14 cellular contexts compared by ENCODE assay signal in the genomic region with DNA sequence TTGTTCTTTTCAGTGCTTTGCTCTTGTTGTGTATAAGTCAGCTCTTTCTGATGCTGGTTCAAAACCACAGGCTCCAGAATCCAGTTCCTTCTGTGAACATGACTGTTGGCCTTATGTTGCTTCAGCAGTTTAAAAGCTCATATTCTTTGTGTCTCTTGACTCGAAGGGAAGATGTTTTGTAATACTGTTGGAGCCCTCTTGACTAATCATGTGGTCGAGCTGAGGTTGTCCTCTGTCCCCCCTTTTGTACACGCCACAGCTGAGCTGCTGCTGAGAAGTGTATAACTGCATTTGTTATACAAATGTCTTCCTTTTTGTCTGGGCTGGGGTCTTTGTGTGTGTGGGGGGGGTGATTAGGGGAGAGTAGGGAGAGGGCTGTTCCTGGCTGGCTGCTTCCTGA. TPM values are rescaled to one million over a fixed set of nuclear protein-coding genes. Genes with fewer than 3 reads are reported as not detected.
DNase-seq lines count a peak whose midpoint lies in the region; ATAC-seq and TF ChIP-seq lines count a peak whose summit lies in the region.
"Had no signal": no experiment of that assay in that cellular context is flagged by ENCODE, and none has a peak within 500 bp of the region (broad histone marks: within the 10 kb centered on the region; RNA-seq: fewer than 3 reads in every experiment).

No MANE protein-coding gene starts in this region.

- intact Hi-C loops in activated CD4-positive, alpha-beta memory T cell treated with anti-CD3 and anti-CD28 coated beads for 36 hours (cut with micrococcal nuclease): no loop called here

- peak; percentile 99 for DNase-seq in GF-D8 (lab: John Stamatoyannopoulos, UW)
- peak; percentile 99 for DNase-seq in NOMO-1 treated with DMSO at 0.1 percent for 48 hours (lab: John Stamatoyannopoulos, UW; ENCODE audit: unreplicated experiment)
- DNase-seq in fibroblast of villous mesenchyme (ENCODE audit: low read depth): peak; percentile 28
- DNase-seq in natural killer cell treated with Interleukin-12 subunit alpha and Interleukin-12 subunit beta and Interleukin-15 and Interleukin-18, amount 100 ng/mL, for 72 hours (ENCODE audit: low spot score): no peak
- no peak for DNase-seq in activated CD4-positive, alpha-beta memory T cell treated with anti-CD3 and anti-CD28 coated beads for 36 hours
- no peak for DNase-seq in G401 (ENCODE audit: low spot score)
- DNase-seq in activated gamma-delta T cell treated with Interleukin-2 at 50 U/mL for 16 hours: no peak
- DNase-seq: activated naive CD8-positive, alpha-beta T cell treated with anti-CD3 and anti-CD28 coated beads, Interleukin-2, amount 10 ng/mL, durations not matched to agents 7 days and 5 days; effector memory CD8-positive, alpha-beta T cell; naive thymus-derived CD8-positive, alpha-beta T cell; stimulated activated CD4-positive, alpha-beta T cell treated with anti-CD3 and anti-CD28 coated beads, Interleukin-15, amount 100 ng/mL, for 24 hours had no signal

- H3K4me1 Mint-ChIP-seq in natural killer cell treated with Interleukin-12 subunit alpha and Interleukin-12 subunit beta and Interleukin-15 and Interleukin-18, amount 100 ng/mL, for 72 hours (ENCODE audit: low read depth in 2 of 2): peaks cover 8 to 10% of the 10 kb centered on the region in 2 donors
- no peaks in the 10 kb centered on the region for H3K4me1 Mint-ChIP-seq in activated CD4-positive, alpha-beta memory T cell treated with anti-CD3 and anti-CD28 coated beads for 36 hours (ENCODE audit: low read depth)

- in situ Hi-C loops in G401 (cut with HindIII; ENCODE audit: low sequenced_read_pairs): no loop called here

- no peak for TF ChIP-seq CTCF in fibroblast of villous mesenchyme (IDR thresholded peaks at IDR 0.05; ENCODE audit: insufficient read depth, low read depth, low read length)

- no peak overlapping the region for H3K27ac Mint-ChIP-seq in natural killer cell treated with Interleukin-12 subunit alpha and Interleukin-12 subunit beta and Interleukin-15 and Interleukin-18, amount 100 ng/mL, for 72 hours
- no peak overlapping the region for H3K27ac Mint-ChIP-seq in activated CD4-positive, alpha-beta memory T cell treated with anti-CD3 and anti-CD28 coated beads for 36 hours
- H3K27ac Mint-ChIP-seq: activated naive CD8-positive, alpha-beta T cell treated with anti-CD3 and anti-CD28 coated beads, Interleukin-2, amount 10 ng/mL, durations not matched to agents 7 days and 5 days; naive thymus-derived CD8-positive, alpha-beta T cell had no signal

- no peak overlapping the region for H3K4me3 ChIP-seq in fibroblast of villous mesenchyme (ENCODE audit: low read depth, low read length)
- H3K4me3 ChIP-seq: BLaER1, K562 had no signal

- H3K4me3 Mint-ChIP-seq in natural killer cell treated with Interleukin-12 subunit alpha and Interleukin-12 subunit beta and Interleukin-15 and Interleukin-18, amount 100 ng/mL, for 72 hours: no peak overlapping the region
- no peak overlapping the region for H3K4me3 Mint-ChIP-seq in activated CD4-positive, alpha-beta memory T cell treated with anti-CD3 and anti-CD28 coated beads for 36 hours
- H3K4me3 Mint-ChIP-seq: activated naive CD8-positive, alpha-beta T cell treated with anti-CD3 and anti-CD28 coated beads, Interleukin-2, amount 10 ng/mL, durations not matched to agents 7 days and 5 days; effector memory CD8-positive, alpha-beta T cell; naive thymus-derived CD8-positive, alpha-beta T cell had no signal

- H3K9me3 Mint-ChIP-seq in natural killer cell treated with Interleukin-12 subunit alpha and Interleukin-12 subunit beta and Interleukin-15 and Interleukin-18, amount 100 ng/mL, for 72 hours: no peaks in the 10 kb centered on the region
- no peaks in the 10 kb centered on the region for H3K9me3 Mint-ChIP-seq in activated CD4-positive, alpha-beta memory T cell treated with anti-CD3 and anti-CD28 coated beads for 36 hours
- H3K9me3 Mint-ChIP-seq: activated naive CD8-positive, alpha-beta T cell treated with anti-CD3 and anti-CD28 coated beads, Interleukin-2, amount 10 ng/mL, durations not matched to agents 7 days and 5 days; effector memory CD8-positive, alpha-beta T cell; naive thymus-derived CD8-positive, alpha-beta T cell had no signal

- peaks cover 15% of the 10 kb centered on the region for H3K36me3 Mint-ChIP-seq in natural killer cell treated with Interleukin-12 subunit alpha and Interleukin-12 subunit beta and Interleukin-15 and Interleukin-18, amount 100 ng/mL, for 72 hours
- peaks cover 14% of the 10 kb centered on the region for H3K36me3 Mint-ChIP-seq in activated CD4-positive, alpha-beta memory T cell treated with anti-CD3 and anti-CD28 coated beads for 36 hours

- CTCF ChIA-PET in activated CD4-positive, alpha-beta memory T cell treated with anti-CD3 and anti-CD28 coated beads for 36 hours (lab: Charles Lee): interaction anchor here (0.6 kb wide), 1 partner anchor 40 kb away, joined by 4 read pairs; no protein-coding TSS in a partner anchor

- no peaks in the 10 kb centered on the region for H3K27me3 Mint-ChIP-seq in natural killer cell treated with Interleukin-12 subunit alpha and Interleukin-12 subunit beta and Interleukin-15 and Interleukin-18, amount 100 ng/mL, for 72 hours
- H3K27me3 Mint-ChIP-seq in activated CD4-positive, alpha-beta memory T cell treated with anti-CD3 and anti-CD28 coated beads for 36 hours: no peaks in the 10 kb centered on the region
- H3K27me3 Mint-ChIP-seq: activated naive CD8-positive, alpha-beta T cell treated with anti-CD3 and anti-CD28 coated beads, Interleukin-2, amount 10 ng/mL, durations not matched to agents 7 days and 5 days; effector memory CD8-positive, alpha-beta T cell; naive thymus-derived CD8-positive, alpha-beta T cell had no signal

- peak; percentile 68 to 77 for ATAC-seq in natural killer cell treated with Interleukin-12 subunit alpha and Interleukin-12 subunit beta and Interleukin-15 and Interleukin-18, amount 100 ng/mL, for 72 hours
- no peak for ATAC-seq in HG03565 (IDR thresholded peaks at IDR 0.05; ENCODE audit: unreplicated experiment)
- ATAC-seq: effector memory CD8-positive, alpha-beta T cell; K562; naive thymus-derived CD8-positive, alpha-beta T cell had no signal

- POLR2A ChIA-PET in activated CD4-positive, alpha-beta memory T cell treated with anti-CD3 and anti-CD28 coated beads for 36 hours (lab: Charles Lee): no interaction called here

RNA-seq across cellular contexts. Expression of gene SLC36A1, which starts 35.8 kb away (rescaled TPM):
- 10.4 and 12.2 TPM in 2 replicates for total RNA-seq in fibroblast of villous mesenchyme
- 10 to 100 TPM in 1 of 2 donors, 1 to 10 TPM in 1; 6.3 to 15.4 TPM for total RNA-seq in natural killer cell treated with Interleukin-12 subunit alpha and Interleukin-12 subunit beta and Interleukin-15 and Interleukin-18, amount 100 ng/mL, for 72 hours
- 1 to 10 TPM; 3.8 to 3.9 TPM for total RNA-seq in activated CD4-positive, alpha-beta memory T cell treated with anti-CD3 and anti-CD28 coated beads for 36 hours
- 2.0 and 4.4 TPM in 2 replicates for total RNA-seq in G401 (2014; rRNA removed; shearing (Covaris generic))

Comparison
In these comparisons a context has a peak if more than half of its experiments do, and no peak if none do; other contexts are left out.
1. DNase-seq: peak in GF-D8 (single experiment), NOMO-1 treated with DMSO at 0.1 percent for 48 hours (single experiment) and fibroblast of villous mesenchyme (single experiment); none in natural killer cell treated with Interleukin-12 subunit alpha and Interleukin-12 subunit beta and Interleukin-15 and Interleukin-18, amount 100 ng/mL, for 72 hours (single experiment), activated CD4-positive, alpha-beta memory T cell treated with anti-CD3 and anti-CD28 coated beads for 36 hours (single experiment), G401 (single experiment) and activated gamma-delta T cell treated with Interleukin-2 at 50 U/mL for 16 hours (single experiment).